In genomic region chr12:69254046-69254445, GRCh38 we compare ENCODE assay signal across 8 cellular contexts.
DNase-seq lines count a peak whose midpoint lies in the region; ATAC-seq and TF ChIP-seq lines count a peak whose summit lies in the region.

No MANE protein-coding gene starts in this region.

- H3K9me3 Mint-ChIP-seq in T-helper 1 cell treated with Interleukin-12 subunit alpha and Interleukin-12 subunit beta and Interleukin-4 antibody, amounts not matched to agents 30 μg/mL and 1 μg/mL, for 36 hours = no peaks in the 10 kb centered on the region
- no peaks in the 10 kb centered on the region for H3K9me3 Mint-ChIP-seq in stimulated activated memory B cell treated with anti-CD40 and anti-IgM and Interleukin-4, amounts not matched to agents 10 μg/mL and 1 μg/mL and 100 μg/mL, for 72 hours

- peaks cover 21% of the 10 kb centered on the region for H3K36me3 Mint-ChIP-seq in T-helper 1 cell treated with Interleukin-12 subunit alpha and Interleukin-12 subunit beta and Interleukin-4 antibody, amounts not matched to agents 30 μg/mL and 1 μg/mL, for 36 hours (ENCODE audit: low read depth)
- peaks cover 31% of the 10 kb centered on the region for H3K36me3 Mint-ChIP-seq in stimulated activated memory B cell treated with anti-CD40 and anti-IgM and Interleukin-4, amounts not matched to agents 10 μg/mL and 1 μg/mL and 100 μg/mL, for 72 hours

- TF ChIP-seq CTCF in fibroblast of pulmonary artery (IDR thresholded peaks at IDR 0.05; ENCODE audit: low read length, missing control alignments) = peak; percentile 66

- H3K4me1 Mint-ChIP-seq in T-helper 1 cell treated with Interleukin-12 subunit alpha and Interleukin-12 subunit beta and Interleukin-4 antibody, amounts not matched to agents 30 μg/mL and 1 μg/mL, for 36 hours (ENCODE audit: low read depth) = peaks cover 21% of the 10 kb centered on the region
- H3K4me1 Mint-ChIP-seq in stimulated activated memory B cell treated with anti-CD40 and anti-IgM and Interleukin-4, amounts not matched to agents 10 μg/mL and 1 μg/mL and 100 μg/mL, for 72 hours = peaks cover 43% of the 10 kb centered on the region

- H3K4me3 Mint-ChIP-seq in T-helper 1 cell treated with Interleukin-12 subunit alpha and Interleukin-12 subunit beta and Interleukin-4 antibody, amounts not matched to agents 30 μg/mL and 1 μg/mL, for 36 hours = no peak overlapping the region
- no peak overlapping the region for H3K4me3 Mint-ChIP-seq in stimulated activated memory B cell treated with anti-CD40 and anti-IgM and Interleukin-4, amounts not matched to agents 10 μg/mL and 1 μg/mL and 100 μg/mL, for 72 hours

- peak; percentile 65 for ATAC-seq in GM19351 (IDR thresholded peaks at IDR 0.05; ENCODE audit: unreplicated experiment)
- ATAC-seq in stimulated activated memory B cell treated with anti-CD40 and anti-IgM and Interleukin-4, amounts not matched to agents 10 μg/mL and 1 μg/mL and 100 μg/mL, for 72 hours = no peak

- H3K4me3 ChIP-seq in fibroblast of pulmonary artery (replicated peaks; ENCODE audit: low read depth, low read length) = no peak overlapping the region

- DNase-seq in DMS 273 (lab: John Stamatoyannopoulos, UW; ENCODE audit: unreplicated experiment) (peak; percentile 57), DMS 273 treated with DMSO at 0.1 percent for 48 hours (lab: John Stamatoyannopoulos, UW) (no peak), HuH-7 (ENCODE audit: low spot score) (peak; percentile 19), fibroblast of pulmonary artery (ENCODE audit: low read depth) (peak; percentile 72), pons (ENCODE audit: low spot score) (peak; percentile 70)

- no peaks in the 10 kb centered on the region for H3K27me3 Mint-ChIP-seq in T-helper 1 cell treated with Interleukin-12 subunit alpha and Interleukin-12 subunit beta and Interleukin-4 antibody, amounts not matched to agents 30 μg/mL and 1 μg/mL, for 36 hours (ENCODE audit: low read depth)
- H3K27me3 Mint-ChIP-seq in stimulated activated memory B cell treated with anti-CD40 and anti-IgM and Interleukin-4, amounts not matched to agents 10 μg/mL and 1 μg/mL and 100 μg/mL, for 72 hours = no peaks in the 10 kb centered on the region

- H3K27ac Mint-ChIP-seq in T-helper 1 cell treated with Interleukin-12 subunit alpha and Interleukin-12 subunit beta and Interleukin-4 antibody, amounts not matched to agents 30 μg/mL and 1 μg/mL, for 36 hours = peak overlapping the region; percentile 57
- H3K27ac Mint-ChIP-seq in stimulated activated memory B cell treated with anti-CD40 and anti-IgM and Interleukin-4, amounts not matched to agents 10 μg/mL and 1 μg/mL and 100 μg/mL, for 72 hours = no peak overlapping the region
